In the genomic region with DNA sequence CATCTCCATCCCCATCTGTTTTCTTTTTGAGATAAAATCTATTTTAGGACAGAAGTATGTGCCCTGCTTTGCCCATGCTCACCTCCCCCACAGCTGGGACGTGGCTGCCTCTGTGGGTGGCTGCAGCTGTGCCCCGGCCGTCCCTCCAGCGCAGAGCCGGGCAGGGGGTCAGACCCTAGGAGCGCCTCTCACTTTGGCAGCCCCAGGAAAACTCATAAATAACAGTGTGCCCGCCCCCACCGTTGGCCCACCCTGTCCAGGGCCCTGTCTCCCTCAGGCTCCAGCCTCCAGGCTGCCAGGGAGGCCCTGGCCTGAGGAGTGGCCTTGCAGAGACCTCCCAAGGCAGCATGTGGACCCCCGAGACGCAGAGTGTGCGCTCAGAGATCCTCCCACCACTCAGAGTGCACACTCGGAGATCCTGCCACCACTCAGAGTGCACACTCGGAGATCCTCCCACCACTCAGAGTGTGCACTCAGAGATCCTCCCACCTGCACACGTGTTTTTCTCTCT, we compare ENCODE assay signal across 14 cellular contexts.
A peak's percentile ranks its signal among the peaks of the same experiment; 100 is the strongest.
DNase-seq lines count a peak whose midpoint lies in the region; ATAC-seq and TF ChIP-seq lines count a peak whose summit lies in the region.
"Had no signal": no experiment of that assay in that cellular context is flagged by ENCODE, and none has a peak within 500 bp of the region (broad histone marks: within the 10 kb centered on the region; RNA-seq: fewer than 3 reads in every experiment).

No MANE protein-coding gene starts in this region.

- TF ChIP-seq EP300 in sigmoid colon (IDR thresholded peaks at IDR 0.05): no peak

- H3K27ac ChIP-seq in SJSA1 (peak overlapping the region; percentile 26; the same call in 1 of the 2 replicates), sigmoid colon (no peak overlapping the region)

- ATAC-seq in Right ventricle myocardium inferior (no peak), Right ventricle myocardium superior (ENCODE audit: poor library complexity) (no peak), GM21786 (IDR thresholded peaks at IDR 0.05; ENCODE audit: unreplicated experiment) (no peak)
- no peak for ATAC-seq in naive thymus-derived CD8-positive, alpha-beta T cell

- intact Hi-C loops in Right ventricle myocardium inferior (cut with DNase I) (no loop called here), Right ventricle myocardium superior (cut with DNase I) (no loop called here), sigmoid colon (cut with DNase I) (no loop called here)

- 74 to 75% methylated on average over 14 of the region's 14 CpGs for WGBS in sigmoid colon, 2 donors

- H3K4me1 ChIP-seq in SJSA1 (replicated peaks): peaks cover 22% of the 10 kb centered on the region
- peaks cover 0 to 12% (median 2%) of the 10 kb centered on the region in 4 donors for H3K4me1 ChIP-seq in sigmoid colon

- DNase-seq in Right ventricle myocardium inferior (ENCODE audit: missing footprints) (peak; percentile 32), Right ventricle myocardium superior (no peak), SJSA1 (ENCODE audit: low read depth in 1 of 2, low spot score in 2 of 2) (peak in 1 of 2 experiments; percentile 39), hepatic stellate cell (ENCODE audit: low spot score) (peak; percentile 47), sigmoid colon (peak; percentile 56), NCI-H446 (lab: John Stamatoyannopoulos, UW) (no peak)
- DNase-seq in naive thymus-derived CD8-positive, alpha-beta T cell: no peak
- DNase-seq: 8988T, C1 segment of cervical spinal cord, KBM-7, NCI-H2227 treated with DMSO at 0.1 percent for 48 hours, NCI-H526 treated with DMSO at 0.1 percent for 48 hours, OCI-M1 had no signal

- no peak for TF ChIP-seq POLR2A in sigmoid colon (IDR thresholded peaks at IDR 0.05)

- H3K27ac Mint-ChIP-seq in naive thymus-derived CD8-positive, alpha-beta T cell: no peak overlapping the region

- H3K4me3 ChIP-seq in SJSA1 (no peak overlapping the region), sigmoid colon (no peak overlapping the region)

- no peak for TF ChIP-seq CTCF in sigmoid colon (IDR thresholded peaks at IDR 0.05)

- H3K9me3 Mint-ChIP-seq in naive thymus-derived CD8-positive, alpha-beta T cell: no peaks in the 10 kb centered on the region

- POLR2A ChIA-PET in naive thymus-derived CD8-positive, alpha-beta T cell (lab: Charles Lee): no interaction called here

- peaks cover 2 to 22% (median 16%) of the 10 kb centered on the region in 5 donors for H3K27me3 Mint-ChIP-seq in naive thymus-derived CD8-positive, alpha-beta T cell

- H3K27me3 ChIP-seq in SJSA1 (replicated peaks): no peaks in the 10 kb centered on the region
- no peaks in the 10 kb centered on the region for H3K27me3 ChIP-seq in sigmoid colon

- H3K4me3 Mint-ChIP-seq in naive thymus-derived CD8-positive, alpha-beta T cell: no peak overlapping the region

- H3K9me3 ChIP-seq in SJSA1 (replicated peaks): no peaks in the 10 kb centered on the region
- no peaks in the 10 kb centered on the region for H3K9me3 ChIP-seq in sigmoid colon

- H3K36me3 ChIP-seq in SJSA1: no peaks in the 10 kb centered on the region
- no peaks in the 10 kb centered on the region for H3K36me3 ChIP-seq in sigmoid colon

- H3K36me3 Mint-ChIP-seq in naive thymus-derived CD8-positive, alpha-beta T cell: no peaks in the 10 kb centered on the region

- no peaks in the 10 kb centered on the region for H3K4me1 Mint-ChIP-seq in naive thymus-derived CD8-positive, alpha-beta T cell

Comparison
In these comparisons a context has a peak if more than half of its experiments do, and no peak if none do; other contexts are left out.
1. DNase-seq: peak in Right ventricle myocardium inferior (single experiment), hepatic stellate cell (single experiment) and sigmoid colon (single experiment); none in Right ventricle myocardium superior (single experiment), naive thymus-derived CD8-positive, alpha-beta T cell (0 of 10) and NCI-H446 (0 of 2).